15 cellular contexts compared by ENCODE assay signal in genomic region chr5:40653221-40654022, GRCh38. TPM values are rescaled to one million over a fixed set of nuclear protein-coding genes. Genes with fewer than 3 reads are reported as not detected.
DNase-seq lines count a peak whose midpoint lies in the region; ATAC-seq and TF ChIP-seq lines count a peak whose summit lies in the region.
"Had no signal": no experiment of that assay in that cellular context is flagged by ENCODE, and none has a peak within 500 bp of the region (broad histone marks: within the 10 kb centered on the region; RNA-seq: fewer than 3 reads in every experiment).

No MANE protein-coding gene starts in this region.

- no peaks in the 10 kb centered on the region for H3K27me3 Mint-ChIP-seq in CD4-positive, alpha-beta T cell
- no peaks in the 10 kb centered on the region for H3K27me3 Mint-ChIP-seq in activated CD4-positive, alpha-beta memory T cell treated with anti-CD3 and anti-CD28 coated beads, Interleukin-2, amount 10 ng/mL, durations not matched to agents 7 days and 5 days
- no peaks in the 10 kb centered on the region for H3K27me3 Mint-ChIP-seq in naive B cell

- no peak for TF ChIP-seq POLR2A in uterus (IDR thresholded peaks at IDR 0.05)

- peak; percentile 53 for ATAC-seq in CD4-positive, alpha-beta T cell (ENCODE audit: poor library complexity)
- ATAC-seq in GM21423 (IDR thresholded peaks at IDR 0.05; ENCODE audit: unreplicated experiment) (peak; percentile 49), naive B cell (ENCODE audit: low read depth in 2 of 2) (peak; percentile 56 to 67)

- no peak for DNase-seq in CD4-positive, alpha-beta T cell
- no peak for DNase-seq in activated CD4-positive, alpha-beta memory T cell treated with anti-CD3 and anti-CD28 coated beads, Interleukin-2, amount 10 ng/mL, durations not matched to agents 7 days and 5 days
- DNase-seq in naive B cell (no peak), NCI-H526 (lab: John Stamatoyannopoulos, UW) (no peak), uterus (no peak), C1 segment of cervical spinal cord (lab: John Stamatoyannopoulos, UW) (no peak)
- DNase-seq in activated effector memory CD4-positive, alpha-beta T cell treated with anti-CD3 and anti-CD28 coated beads, Interleukin-2, amount 50 U/mL, for 16 hours = no peak
- DNase-seq: HCEC 1CT; MV-4-11; SJCRH30; stimulated activated CD4-positive, alpha-beta T cell treated with anti-CD3 and anti-CD28 coated beads, Interleukin-2, amount 100 ng/mL, for 24 hours had no signal

- POLR2A ChIA-PET in CD4-positive, alpha-beta T cell (lab: Charles Lee) = interaction anchor here (0.6 to 5.3 kb wide), 11 partner anchors 18 to 700 kb away, joined by 3 to 103 read pairs (median 4); partner anchors contain the start of gene PTGER4
- POLR2A ChIA-PET in activated CD4-positive, alpha-beta memory T cell treated with anti-CD3 and anti-CD28 coated beads, Interleukin-2, amount 10 ng/mL, durations not matched to agents 7 days and 5 days (lab: Charles Lee) = interaction anchor here (0.7 to 5.0 kb wide), 15 partner anchors 13 to 320 kb away, joined by 3 to 72 read pairs (median 4); partner anchors contain the start of gene PTGER4

- H3K27ac Mint-ChIP-seq in CD4-positive, alpha-beta T cell = peak overlapping the region; percentile 82
- peak overlapping the region; percentile 94 for H3K27ac Mint-ChIP-seq in activated CD4-positive, alpha-beta memory T cell treated with anti-CD3 and anti-CD28 coated beads, Interleukin-2, amount 10 ng/mL, durations not matched to agents 7 days and 5 days
- H3K27ac Mint-ChIP-seq in naive B cell = peak overlapping the region; percentile 15 to 91 (median 66)

- no peaks in the 10 kb centered on the region for H3K9me3 ChIP-seq in CD4-positive, alpha-beta T cell (ENCODE audit: control insufficient read depth, low read length)
- no peaks in the 10 kb centered on the region for H3K9me3 ChIP-seq in uterus
- H3K9me3 ChIP-seq: SJCRH30 had no signal

- peak overlapping the region; percentile 5 for H3K27ac ChIP-seq in CD4-positive, alpha-beta T cell (ENCODE audit: low read depth, low read length)
- no peak overlapping the region for H3K27ac ChIP-seq in uterus
- H3K27ac ChIP-seq: C4-2B, cardiac muscle cell, SJCRH30, VCaP had no signal

- H3K4me3 Mint-ChIP-seq in CD4-positive, alpha-beta T cell = peak overlapping the region; percentile 84
- H3K4me3 Mint-ChIP-seq in activated CD4-positive, alpha-beta memory T cell treated with anti-CD3 and anti-CD28 coated beads, Interleukin-2, amount 10 ng/mL, durations not matched to agents 7 days and 5 days = peak overlapping the region; percentile 84
- H3K4me3 Mint-ChIP-seq in naive B cell = peak overlapping the region in 7 of 8 donors; percentile 14 to 82 (median 57)

- no peaks in the 10 kb centered on the region for H3K27me3 ChIP-seq in CD4-positive, alpha-beta T cell (ENCODE audit: control insufficient read depth, insufficient read depth, low read length)
- no peaks in the 10 kb centered on the region for H3K27me3 ChIP-seq in uterus
- H3K27me3 ChIP-seq: cardiac muscle cell, SJCRH30 had no signal

- H3K4me3 ChIP-seq in uterus = no peak overlapping the region
- H3K4me3 ChIP-seq: cardiac muscle cell, SJCRH30 had no signal

- no peak for TF ChIP-seq CTCF in CD4-positive, alpha-beta T cell (IDR thresholded peaks at IDR 0.05)
- TF ChIP-seq CTCF in uterus (IDR thresholded peaks at IDR 0.05) = no peak

- H3K4me1 ChIP-seq in uterus = no peaks in the 10 kb centered on the region

- H3K4me1 Mint-ChIP-seq in CD4-positive, alpha-beta T cell (ENCODE audit: low read depth) = peaks cover 84% of the 10 kb centered on the region
- peaks cover 74% of the 10 kb centered on the region for H3K4me1 Mint-ChIP-seq in activated CD4-positive, alpha-beta memory T cell treated with anti-CD3 and anti-CD28 coated beads, Interleukin-2, amount 10 ng/mL, durations not matched to agents 7 days and 5 days
- H3K4me1 Mint-ChIP-seq in naive B cell = peaks cover 30 to 47% (median 33%) of the 10 kb centered on the region in 3 donors

- no peaks in the 10 kb centered on the region for H3K36me3 ChIP-seq in uterus
- H3K36me3 ChIP-seq: cardiac muscle cell, SJCRH30 had no signal

- CTCF ChIA-PET in CD4-positive, alpha-beta T cell (lab: Charles Lee) = interaction anchor here (2.5 kb wide), 1 partner anchor 17 kb away, joined by 11 read pairs; no protein-coding TSS in a partner anchor
- CTCF ChIA-PET in activated CD4-positive, alpha-beta memory T cell treated with anti-CD3 and anti-CD28 coated beads, Interleukin-2, amount 10 ng/mL, durations not matched to agents 7 days and 5 days (lab: Charles Lee) = interaction anchor here (0.6 to 1.4 kb wide), 6 partner anchors 24 to 320 kb away, joined by 3 to 6 read pairs (median 4); partner anchors contain the start of gene PTGER4

- no peaks in the 10 kb centered on the region for H3K9me3 Mint-ChIP-seq in CD4-positive, alpha-beta T cell
- H3K9me3 Mint-ChIP-seq in activated CD4-positive, alpha-beta memory T cell treated with anti-CD3 and anti-CD28 coated beads, Interleukin-2, amount 10 ng/mL, durations not matched to agents 7 days and 5 days = peaks cover 6% of the 10 kb centered on the region
- H3K9me3 Mint-ChIP-seq in naive B cell = no peaks in the 10 kb centered on the region

- intact Hi-C loops in CD4-positive, alpha-beta T cell (cut with DNase I, micrococcal nuclease) = loop anchor here in 1 of 2 experiments (2.0 kb wide), 2 partner anchors 25 to 31 kb away; partner anchors contain the start of gene PTGER4
- intact Hi-C loops in uterus (cut with DNase I; ENCODE audit: low total_unique reads) = no loop called here

- H3K36me3 Mint-ChIP-seq in CD4-positive, alpha-beta T cell (ENCODE audit: low read depth) = no peaks in the 10 kb centered on the region
- peaks cover 28% of the 10 kb centered on the region for H3K36me3 Mint-ChIP-seq in activated CD4-positive, alpha-beta memory T cell treated with anti-CD3 and anti-CD28 coated beads, Interleukin-2, amount 10 ng/mL, durations not matched to agents 7 days and 5 days (ENCODE audit: low read depth)
- no peaks in the 10 kb centered on the region for H3K36me3 Mint-ChIP-seq in naive B cell

RNA-seq across cellular contexts. Expression of gene PTGER4, which starts 26.3 kb away (rescaled TPM):
- total RNA-seq in CD4-positive, alpha-beta T cell = 100 to 1,000 TPM; 352 to 356 TPM
- 10 to 100 TPM; 51.0 to 54.1 TPM for total RNA-seq in activated CD4-positive, alpha-beta memory T cell treated with anti-CD3 and anti-CD28 coated beads, Interleukin-2, amount 10 ng/mL, durations not matched to agents 7 days and 5 days
- polyA plus RNA-seq in naive B cell (ENCODE audit: low read depth in 6 of 6) = 10 to 100 TPM; 21.4 to 66.3 (median 38.7) TPM
- 10 to 100 TPM in 1 of 4 donors, 1 to 10 TPM in 3; 5.9 to 10.2 (median 8.0) TPM for total RNA-seq in uterus

Comparison
In these comparisons a context has a peak if more than half of its experiments do, and no peak if none do; other contexts are left out.
1. RNA of gene PTGER4, which starts 26.3 kb away (total RNA-seq): 352 to 356 TPM in CD4-positive, alpha-beta T cell; 51.0 to 54.1 TPM in activated CD4-positive, alpha-beta memory T cell treated with anti-CD3 and anti-CD28 coated beads, Interleukin-2, amount 10 ng/mL, durations not matched to agents 7 days and 5 days and 5.9 to 10.2 TPM in uterus; every median in the first group is over 4 times any median in the second.
2. Peak in every context shown above with its lines, with median percentiles within 50 percentile points of each other: ATAC-seq, H3K27ac Mint-ChIP-seq and H3K4me3 Mint-ChIP-seq.